19 cellular contexts compared by ENCODE assay signal in genomic region chr7:144869072-144869471, GRCh38. TPM values are rescaled to one million over a fixed set of nuclear protein-coding genes. Genes with fewer than 3 reads are reported as not detected.
DNase-seq lines count a peak whose midpoint lies in the region; ATAC-seq, FAIRE-seq and TF ChIP-seq lines count a peak whose summit lies in the region.
"Had no signal": no experiment of that assay in that cellular context is flagged by ENCODE, and none has a peak within 500 bp of the region (broad histone marks: within the 10 kb centered on the region; RNA-seq: fewer than 3 reads in every experiment).

No MANE protein-coding gene starts in this region.

- POLR2A ChIA-PET in K562 (lab: Yijun Ruan, JAX) (interaction anchor here (0.7 kb wide), 1 partner anchor 33 kb away, joined by 4 read pairs; the partner anchor contains the start of gene TPK1), SK-N-SH (lab: Yijun Ruan, JAX) (no interaction called here)

- in situ Hi-C loops in K562 (cut with MboI) = no loop called here

- no peak for TF ChIP-seq POLR2A in K562 (conservative IDR thresholded peaks at IDR 0.05)

- H3K4me1 ChIP-seq in K562 (replicated peaks in 1 of 2; ENCODE audit: control insufficient read depth in 2 of 2, insufficient read depth in 2 of 2, low read length in 2 of 2) (no peaks in the 10 kb centered on the region), neural progenitor cell (peaks cover 7% of the 10 kb centered on the region), SK-N-SH (ENCODE audit: control insufficient read depth in 1 of 2, insufficient read depth in 2 of 2, low read depth in 1 of 2, low read length in 1 of 2) (no peaks in the 10 kb centered on the region)

- CTCF ChIA-PET in K562 (lab: Yijun Ruan, JAX; ENCODE audit: low intra/inter-chr PET ratio) = no interaction called here
- CTCF ChIA-PET in SK-N-SH (lab: Yijun Ruan, JAX) = interaction anchor here (1.2 kb wide), 1 partner anchor 33 kb away, joined by 3 read pairs; the partner anchor contains the start of gene TPK1

- H3K9me3 Mint-ChIP-seq in neural progenitor cell = no peaks in the 10 kb centered on the region

- H3K27me3 ChIP-seq in K562 (ENCODE audit: control insufficient read depth in 2 of 2, insufficient read depth in 2 of 2, low read length in 2 of 2) (no peaks in the 10 kb centered on the region), neural progenitor cell (no peaks in the 10 kb centered on the region), SK-N-SH (ENCODE audit: insufficient read depth) (peaks cover 2% of the 10 kb centered on the region)

- TF ChIP-seq CTCF in K562 (IDR thresholded peaks at IDR 0.05 in 2 of 3, conservative IDR thresholded peaks at IDR 0.05 in 1 of 3; ENCODE audit: insufficient read depth in 2 of 3, low read depth in 1 of 3, low read length in 3 of 3) = no peak
- no peak for TF ChIP-seq CTCF in neural progenitor cell (IDR thresholded peaks at IDR 0.05)
- TF ChIP-seq CTCF in SK-N-SH (IDR thresholded peaks at IDR 0.05) = no peak

- H3F3A ChIP-seq in neural progenitor cell (ENCODE audit: low read depth) (no peaks in the 10 kb centered on the region), SK-N-SH (replicated peaks; ENCODE audit: insufficient read depth) (no peaks in the 10 kb centered on the region)

- intact Hi-C loops in K562 (cut with micrococcal nuclease) = no loop called here

- H3K4me3 ChIP-seq in K562 (no peak overlapping the region), neural progenitor cell (no peak overlapping the region), SK-N-SH (ENCODE audit: low read depth in 2 of 2, low read length in 1 of 2) (no peak overlapping the region)
- H3K4me3 ChIP-seq: GM23248 had no signal

- WGBS in K562 (ENCODE audit: insufficient coverage, low coverage, missing lambda C conversion rate) = 5% methylated on average over 8 of the region's 8 CpGs
- WGBS in SK-N-SH (ENCODE audit: low lambda C conversion rate) = 27% methylated on average over 8 of the region's 8 CpGs

- H2AFZ ChIP-seq in K562 (ENCODE audit: low read depth, low read length) = peak overlapping the region; percentile 36; the same call in 1 of the 2 replicates
- peak overlapping the region; percentile 45 for H2AFZ ChIP-seq in neural progenitor cell (replicated peaks)
- H2AFZ ChIP-seq in SK-N-SH (ENCODE audit: low read depth) = no peak overlapping the region
- H2AFZ ChIP-seq: GM23248 had no signal

- H3K4me3 Mint-ChIP-seq in neural progenitor cell = no peak overlapping the region
- H3K4me3 Mint-ChIP-seq: B cell; CD4-positive, alpha-beta T cell had no signal

- peak; percentile 8 for DNase-seq in NCI-H82 (lab: John Stamatoyannopoulos, UW)
- no peak for DNase-seq in NCI-H82 treated with DMSO at 0.1 percent for 48 hours (lab: John Stamatoyannopoulos, UW; ENCODE audit: unreplicated experiment)
- DNase-seq in K562 (ENCODE audit: extremely low read depth in 1 of 4, low spot score in 3 of 4) = peak in 1 of 4 experiments; percentile 9
- DNase-seq in neural progenitor cell (ENCODE audit: low spot score) = no peak
- no peak for DNase-seq in stimulated activated CD4-positive, alpha-beta T cell treated with anti-CD3 and anti-CD28 coated beads, Interleukin-2, amount 100 ng/mL, for 48 hours
- DNase-seq in SW480 (ENCODE audit: low spot score) = no peak
- no peak for DNase-seq in SK-N-SH
- DNase-seq: C1 segment of cervical spinal cord; CD4-positive, alpha-beta T cell; COR-L47; DND-41; GF-D8; GM23248; H7; IMR-90; KG1 had no signal

- H3K4me2 ChIP-seq in K562 (ENCODE audit: insufficient read depth, low read length) = no peak overlapping the region
- no peak overlapping the region for H3K4me2 ChIP-seq in neural progenitor cell
- no peak overlapping the region for H3K4me2 ChIP-seq in SK-N-SH

- H3K27ac ChIP-seq in K562 (ENCODE audit: extremely low read depth, low read depth, low read length) (no peak overlapping the region), neural progenitor cell (no peak overlapping the region), SK-N-SH (ENCODE audit: low read depth in 2 of 2, low read length in 1 of 2) (no peak overlapping the region)
- H3K27ac ChIP-seq: 22Rv1, GM23248 had no signal

- no peaks in the 10 kb centered on the region for H3K4me1 Mint-ChIP-seq in neural progenitor cell
- H3K4me1 Mint-ChIP-seq: B cell had no signal

- TF ChIP-seq EP300 in K562 (IDR thresholded peaks at IDR 0.05; ENCODE audit: low read length) = no peak
- TF ChIP-seq EP300 in SK-N-SH (IDR thresholded peaks at IDR 0.05; ENCODE audit: borderline replicate concordance in 1 of 2, low read depth in 1 of 2, low read length in 1 of 2) = no peak

- TF ChIP-seq RAD21 in K562 (CRISPR knock-in tag; conservative IDR thresholded peaks at IDR 0.05 in 1 of 2, IDR thresholded peaks at IDR 0.05 in 1 of 2) (no peak), SK-N-SH (IDR thresholded peaks at IDR 0.05; ENCODE audit: low read length) (no peak)

- no peaks in the 10 kb centered on the region for H3K9me2 ChIP-seq in SK-N-SH

- no peaks in the 10 kb centered on the region for H3K27me3 Mint-ChIP-seq in neural progenitor cell (ENCODE audit: insufficient read depth, low read depth)

- H3K36me3 ChIP-seq in K562 (ENCODE audit: control insufficient read depth, insufficient read depth, low read length) (no peaks in the 10 kb centered on the region), neural progenitor cell (no peaks in the 10 kb centered on the region), SK-N-SH (replicated peaks in 1 of 2; ENCODE audit: control insufficient read depth in 1 of 2, insufficient read depth in 2 of 2, low read length in 1 of 2) (no peaks in the 10 kb centered on the region)

- no peak for FAIRE-seq in K562 (lab: Jason Lieb, UNC)

- no peaks in the 10 kb centered on the region for H3K36me3 Mint-ChIP-seq in neural progenitor cell

- no peaks in the 10 kb centered on the region for H3K9me1 ChIP-seq in K562 (ENCODE audit: control insufficient read depth, insufficient read depth, low read length)

- H3K9me3 ChIP-seq in K562 (replicated peaks; ENCODE audit: control insufficient read depth, insufficient read depth, low read depth, low read length) (no peaks in the 10 kb centered on the region), neural progenitor cell (ENCODE audit: low read depth) (no peaks in the 10 kb centered on the region), SK-N-SH (no peaks in the 10 kb centered on the region)

- no peaks in the 10 kb centered on the region for H4K20me1 ChIP-seq in K562 (replicated peaks; ENCODE audit: control insufficient read depth, insufficient read depth, low read length)
- H4K20me1 ChIP-seq in neural progenitor cell (ENCODE audit: low read depth) = no peaks in the 10 kb centered on the region
- no peaks in the 10 kb centered on the region for H4K20me1 ChIP-seq in SK-N-SH (ENCODE audit: insufficient read depth)

- H3K9ac ChIP-seq in K562 (ENCODE audit: insufficient read depth in 1 of 2, low read depth in 2 of 2, low read length in 2 of 2) (no peak overlapping the region), neural progenitor cell (no peak overlapping the region), SK-N-SH (no peak overlapping the region)
- H3K9ac ChIP-seq: GM23248 had no signal

- H3K27ac Mint-ChIP-seq in neural progenitor cell = no peak overlapping the region
- H3K27ac Mint-ChIP-seq: B cell; CD4-positive, alpha-beta T cell had no signal

- ATAC-seq in K562 = peak; percentile 77
- no peak for ATAC-seq in HG02884 (IDR thresholded peaks at IDR 0.05; ENCODE audit: unreplicated experiment)

- no TSS peak for BruUV-seq in K562 (replicated peaks; lab: Mats Ljungman, UMichigan)

- H3K79me2 ChIP-seq in K562 (ENCODE audit: control insufficient read depth, insufficient read depth, low read length) = no peaks in the 10 kb centered on the region
- no peaks in the 10 kb centered on the region for H3K79me2 ChIP-seq in neural progenitor cell (ENCODE audit: low read depth)
- H3K79me2 ChIP-seq in SK-N-SH (ENCODE audit: insufficient read depth) = no peaks in the 10 kb centered on the region

TF ChIP-seq in K562, 482 proteins besides CTCF, POLR2A, EP300 and RAD21 (continues in another document):
- TF ChIP-seq ZNF121 (CRISPR knock-in tag; conservative IDR thresholded peaks at IDR 0.05) = no peak
- TF ChIP-seq C11orf30 (IDR thresholded peaks at IDR 0.05; ENCODE audit: low read depth) = peak; percentile 15; the same call in 1 of the 2 replicates
- no peak for TF ChIP-seq HNRNPH1 (optimal IDR thresholded peaks at IDR 0.05; ENCODE audit: low read depth, low read length)
- no peak for TF ChIP-seq ZNF584 (CRISPR knock-in tag; IDR thresholded peaks at IDR 0.05; ENCODE audit: low read depth)
- TF ChIP-seq L3MBTL2 (IDR thresholded peaks at IDR 0.05) = peak; percentile 93

TF ChIP-seq in SK-N-SH, 30 proteins besides CTCF, POLR2A, EP300 and RAD21 (continues in another document):
- TF ChIP-seq YY1 (IDR thresholded peaks at IDR 0.05; ENCODE audit: low read depth) = no peak
- no peak for TF ChIP-seq NRF1 (IDR thresholded peaks at IDR 0.05; ENCODE audit: low read depth, low read length)

RNA-seq across cellular contexts. Expression of gene TPK1, which starts 33.2 kb away (rescaled TPM):
- total RNA-seq in K562 (2011; cell fraction: chromatin; rRNA removed; ENCODE audit: low replicate concordance) = 17.5 and 22.0 TPM in 2 replicates
- 16.7 and 22.6 TPM in 2 replicates for total RNA-seq in K562 (2011; cell fraction: nucleolus; rRNA removed)
- total RNA-seq in K562 (2011; cell fraction: nucleoplasm; rRNA removed) = 20.5 and 26.4 TPM in 2 replicates
- total RNA-seq in K562 (2014; rRNA removed) (5.8 and 6.3 TPM in 2 replicates), K562 (2014; rRNA removed; fragmentation: Illumina TruSeq; extraction: Trizol) (9.2 and 10.5 TPM in 2 replicates), K562 (2015; rRNA removed; fragmentation: Illumina TruSeq; extraction: Trizol) (10.5 and 10.8 TPM in 2 replicates), K562 (2021) (7.2 and 7.5 TPM in 2 replicates), neural progenitor cell (ENCODE audit: low replicate concordance) (4.8 and 14.5 TPM in 2 replicates)
- polyA plus RNA-seq in K562 (2011; rRNA removed) (7.1 and 9.4 TPM in 2 replicates), K562 (2014; fragmentation: Illumina TruSeq; extraction: Trizol) (6.5 and 6.7 TPM in 2 replicates), K562 (2014; fragmentation: Nextera tagmentation; extraction: Ambion mirVana) (10 to 100 TPM; 12.9 to 16.2 TPM), K562 (2014; rRNA removed) (5.1 and 8.8 TPM in 2 replicates), SK-N-SH (2012; rRNA removed) (3.0 and 3.3 TPM in 2 replicates)
- polyA plus RNA-seq in K562 (2011; cell fraction: cytosol; rRNA removed) = 4.6 and 6.5 TPM in 2 replicates
- polyA plus RNA-seq in K562 (2011; cell fraction: nucleus; rRNA removed) = 8.4 and 8.5 TPM in 2 replicates
- polyA plus RNA-seq in K562 (2012) = 5.5 and 12.0 TPM in 2 replicates
- 11.7 and 21.9 TPM in 2 replicates for polyA minus RNA-seq in K562 (2011; rRNA and poly(A)+ RNA removed)
- polyA minus RNA-seq in K562 (2011; cell fraction: cytosol; rRNA and poly(A)+ RNA removed) = 3.0 and 6.6 TPM in 2 replicates
- 27.1 and 28.7 TPM in 2 replicates for polyA minus RNA-seq in K562 (2011; cell fraction: nucleus; rRNA and poly(A)+ RNA removed)
- 3.1 and 4.4 TPM in 2 replicates for polyA plus RNA-seq in SK-N-SH (2012; cell fraction: cytosol; rRNA removed)
- polyA plus RNA-seq in SK-N-SH (2012; cell fraction: nucleus; rRNA removed) = 3.0 TPM in 2 replicates
